1 cellular context compared by ENCODE assay signal in genomic region chr15:40595219-40595618, GRCh38.
TF ChIP-seq lines count a peak whose summit lies in the region.

No MANE protein-coding gene starts in this region.

TF ChIP-seq in endothelial cell of umbilical vein, 7 proteins besides CTCF, POLR2A, EP300 and RAD21:
- TF ChIP-seq MAX (IDR thresholded peaks at IDR 0.05; ENCODE audit: insufficient read depth, insufficient read length) (no peak), POLR2AphosphoS5 (IDR thresholded peaks at IDR 0.05; ENCODE audit: insufficient read depth, low read depth, low read length) (no peak), JUN (IDR thresholded peaks at IDR 0.05; ENCODE audit: borderline replicate concordance, insufficient read depth, insufficient read length, low read depth) (no peak), MYC (IDR thresholded peaks at IDR 0.05; ENCODE audit: low read depth, low read length) (no peak), FOS (IDR thresholded peaks at IDR 0.05; ENCODE audit: borderline replicate concordance, insufficient read depth, low read length) (no peak), EZH2 (IDR thresholded peaks at IDR 0.05; ENCODE audit: borderline replicate concordance, low read depth, low read length, severe bottlenecking) (no peak), GATA2 (IDR thresholded peaks at IDR 0.05; ENCODE audit: insufficient read depth, insufficient read length, low read depth, low read length) (no peak)
